1 cellular context compared by ENCODE assay signal in genomic region chr19:17341386-17341785, GRCh38.
TF ChIP-seq lines count a peak whose summit lies in the region.

No MANE protein-coding gene starts in this region.

TF ChIP-seq in HepG2, 621 proteins besides CTCF, POLR2A, EP300 and RAD21:
- TF ChIP-seq SRY (CRISPR knock-in tag; IDR thresholded peaks at IDR 0.05) (0 out of 2 replicates have a peak, but pooled peaks have one; percentile 11), ZNF841 (CRISPR knock-in tag; IDR thresholded peaks at IDR 0.05; ENCODE audit: borderline replicate concordance) (no peak), RBFOX2 (IDR thresholded peaks at IDR 0.05; ENCODE audit: low read depth, low read length) (0 out of 2 replicates have a peak, but pooled peaks have one; percentile 12)
TF ChIP-seq in HepG2: peak in this region for 2.
